In the genomic region with DNA sequence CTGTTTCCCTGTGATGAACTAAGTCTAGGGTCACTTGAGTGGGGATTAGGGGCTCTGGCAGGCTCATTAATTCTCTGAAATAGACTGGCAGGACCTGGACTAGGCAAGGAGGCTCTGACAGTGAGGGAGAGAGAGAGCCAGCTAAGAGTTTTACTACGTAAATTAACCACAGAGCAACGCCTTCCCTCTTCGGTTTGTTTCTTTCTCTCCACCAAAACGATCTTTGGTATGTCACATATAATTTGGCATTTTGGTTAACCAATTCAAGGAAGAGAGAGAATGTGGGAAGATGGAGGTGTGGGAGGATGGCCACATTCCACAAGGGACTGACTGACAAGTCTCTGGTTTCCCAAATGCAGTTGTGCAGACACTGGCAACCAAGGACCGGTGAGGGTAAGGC, we compare ENCODE assay signal across 28 cellular contexts. TPM values are rescaled to one million over a fixed set of nuclear protein-coding genes. Genes with fewer than 3 reads are reported as not detected.
DNase-seq lines count a peak whose midpoint lies in the region; ATAC-seq and TF ChIP-seq lines count a peak whose summit lies in the region.
"Had no signal": no experiment of that assay in that cellular context is flagged by ENCODE, and none has a peak within 500 bp of the region (broad histone marks: within the 10 kb centered on the region; RNA-seq: fewer than 3 reads in every experiment).

No MANE protein-coding gene starts in this region.

- H3K4me3 ChIP-seq in right atrium auricular region (no peak overlapping the region), gastrocnemius medialis (no peak overlapping the region)
- H3K4me3 ChIP-seq: esophagus squamous epithelium, gastroesophageal sphincter, GM23338, SJSA1, upper lobe of right lung had no signal

- H3K27me3 ChIP-seq in right atrium auricular region (no peaks in the 10 kb centered on the region), gastrocnemius medialis (no peaks in the 10 kb centered on the region)
- H3K27me3 ChIP-seq: BE2C, esophagus squamous epithelium, gastroesophageal sphincter, SJSA1, upper lobe of right lung had no signal

- H3K9me3 ChIP-seq in right atrium auricular region (no peaks in the 10 kb centered on the region), gastrocnemius medialis (no peaks in the 10 kb centered on the region)
- H3K9me3 ChIP-seq: BE2C, esophagus squamous epithelium, gastroesophageal sphincter, SJSA1, upper lobe of right lung had no signal

- TF ChIP-seq POLR2A in gastrocnemius medialis (IDR thresholded peaks at IDR 0.05) (no peak), GM18505 (IDR thresholded peaks at IDR 0.05; ENCODE audit: borderline replicate concordance, extremely low read depth, insufficient read depth, insufficient read length) (no peak)

- ATAC-seq in Right ventricle myocardium inferior, result no peak
- no peak for ATAC-seq in gastrocnemius medialis
- no peak for ATAC-seq in SK-N-SH treated with all-trans-retinoic acid at 6 μM for 48 hours
- no peak for ATAC-seq in GM18505 (IDR thresholded peaks at IDR 0.05; ENCODE audit: unreplicated experiment)
- ATAC-seq: CD8-positive, alpha-beta T cell; gastroesophageal sphincter; left colon; upper lobe of right lung; WTC11 had no signal

- TF ChIP-seq CTCF in right atrium auricular region (IDR thresholded peaks at IDR 0.05), result no peak
- TF ChIP-seq CTCF in gastrocnemius medialis (IDR thresholded peaks at IDR 0.05 in 4 of 5, conservative IDR thresholded peaks at IDR 0.05 in 1 of 5), result no peak

- H3K36me3 ChIP-seq in right atrium auricular region, result peaks cover 55% of the 10 kb centered on the region
- H3K36me3 ChIP-seq in gastrocnemius medialis, result peaks cover 0 to 31% of the 10 kb centered on the region in 2 donors

- intact Hi-C loops in Right ventricle myocardium inferior (cut with DNase I) (no loop called here), gastrocnemius medialis (cut with DNase I; ENCODE audit: low total_unique reads) (no loop called here)

- peak overlapping the region; percentile 40 to 50 for H3K27ac ChIP-seq in right atrium auricular region
- H3K27ac ChIP-seq in gastrocnemius medialis, result peak overlapping the region; percentile 17 to 60 (median 45)
- H3K27ac ChIP-seq: esophagus squamous epithelium, gastroesophageal sphincter, SJSA1, upper lobe of right lung had no signal

- DNase-seq in right atrium auricular region (ENCODE audit: low spot score), result no peak
- no peak for DNase-seq in Right ventricle myocardium inferior (ENCODE audit: missing footprints)
- peak; percentile 58 for DNase-seq in fibroblast of peridontal ligament (ENCODE audit: extremely low read depth)
- no peak for DNase-seq in gastrocnemius medialis
- DNase-seq in DMS153 treated with DMSO at 0.1 percent for 48 hours (lab: John Stamatoyannopoulos, UW; ENCODE audit: unreplicated experiment), result no peak
- DNase-seq: activated CD4-positive, alpha-beta T cell treated with anti-CD3 and anti-CD28 coated beads, Interleukin-2, amount 10 ng/mL, durations not matched to agents 7 days and 5 days; activated T-cell treated with anti-CD3 and anti-CD28 coated beads, Interleukin-2, amount 50 U/mL, for 24 hours; BE2C; CD8-positive, alpha-beta T cell; esophagus squamous epithelium; hypothalamus; immature natural killer cell; left colon; mesendoderm; NCI-H1048; NCI-H2107; NCI-H345; NCI-H774; posterior cingulate gyrus; stimulated activated CD4-positive, alpha-beta T cell treated with anti-CD3 and anti-CD28 coated beads, Interleukin-4, amount 100 ng/mL, for 4 hours; T-helper 1 cell; upper lobe of right lung had no signal

- in situ Hi-C loops in gastrocnemius medialis (cut with MboI; ENCODE audit: low sequenced_read_pairs in 4 of 4), result loop anchor here (25.0 kb wide), 1 partner anchor 445 kb away; no protein-coding TSS in a partner anchor

- H3K4me1 ChIP-seq in right atrium auricular region (peaks cover 0 to 39% of the 10 kb centered on the region in 2 donors), gastrocnemius medialis (peaks cover 8 to 27% of the 10 kb centered on the region in 2 donors)
- H3K4me1 ChIP-seq: BE2C, gastroesophageal sphincter, SJSA1, upper lobe of right lung had no signal

TF ChIP-seq in SK-N-SH treated with all-trans-retinoic acid at 6 μM for 48 hours, 23 proteins besides CTCF, POLR2A, EP300 and RAD21 (continues in another document):
- no peak for TF ChIP-seq RARB (CRISPR knock-in tag; IDR thresholded peaks at IDR 0.05)
- TF ChIP-seq ZNF565 (CRISPR knock-in tag; conservative IDR thresholded peaks at IDR 0.05; ENCODE audit: low read depth), result no peak
- TF ChIP-seq, protein P1, sequence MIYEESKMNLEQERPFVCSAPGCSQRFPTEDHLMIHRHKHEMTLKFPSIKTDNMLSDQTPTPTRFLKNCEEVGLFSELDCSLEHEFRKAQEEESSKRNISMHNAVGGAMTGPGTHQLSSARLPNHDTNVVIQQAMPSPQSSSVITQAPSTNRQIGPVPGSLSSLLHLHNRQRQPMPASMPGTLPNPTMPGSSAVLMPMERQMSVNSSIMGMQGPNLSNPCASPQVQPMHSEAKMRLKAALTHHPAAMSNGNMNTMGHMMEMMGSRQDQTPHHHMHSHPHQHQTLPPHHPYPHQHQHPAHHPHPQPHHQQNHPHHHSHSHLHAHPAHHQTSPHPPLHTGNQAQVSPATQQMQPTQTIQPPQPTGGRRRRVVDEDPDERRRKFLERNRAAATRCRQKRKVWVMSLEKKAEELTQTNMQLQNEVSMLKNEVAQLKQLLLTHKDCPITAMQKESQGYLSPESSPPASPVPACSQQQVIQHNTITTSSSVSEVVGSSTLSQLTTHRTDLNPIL (CRISPR knock-in tag; IDR thresholded peaks at IDR 0.05; ENCODE audit: low read depth), result no peak
- TF ChIP-seq TOX (CRISPR knock-in tag; IDR thresholded peaks at IDR 0.05; ENCODE audit: borderline replicate concordance), result no peak
- TF ChIP-seq, protein P2, sequence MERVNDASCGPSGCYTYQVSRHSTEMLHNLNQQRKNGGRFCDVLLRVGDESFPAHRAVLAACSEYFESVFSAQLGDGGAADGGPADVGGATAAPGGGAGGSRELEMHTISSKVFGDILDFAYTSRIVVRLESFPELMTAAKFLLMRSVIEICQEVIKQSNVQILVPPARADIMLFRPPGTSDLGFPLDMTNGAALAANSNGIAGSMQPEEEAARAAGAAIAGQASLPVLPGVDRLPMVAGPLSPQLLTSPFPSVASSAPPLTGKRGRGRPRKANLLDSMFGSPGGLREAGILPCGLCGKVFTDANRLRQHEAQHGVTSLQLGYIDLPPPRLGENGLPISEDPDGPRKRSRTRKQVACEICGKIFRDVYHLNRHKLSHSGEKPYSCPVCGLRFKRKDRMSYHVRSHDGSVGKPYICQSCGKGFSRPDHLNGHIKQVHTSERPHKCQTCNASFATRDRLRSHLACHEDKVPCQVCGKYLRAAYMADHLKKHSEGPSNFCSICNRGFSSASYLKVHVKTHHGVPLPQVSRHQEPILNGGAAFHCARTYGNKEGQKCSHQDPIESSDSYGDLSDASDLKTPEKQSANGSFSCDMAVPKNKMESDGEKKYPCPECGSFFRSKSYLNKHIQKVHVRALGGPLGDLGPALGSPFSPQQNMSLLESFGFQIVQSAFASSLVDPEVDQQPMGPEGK (CRISPR knock-in tag; IDR thresholded peaks at IDR 0.05; ENCODE audit: borderline replicate concordance), result no peak
- TF ChIP-seq ZFP30 (CRISPR knock-in tag; IDR thresholded peaks at IDR 0.05), result no peak
- TF ChIP-seq CSDC2 (CRISPR knock-in tag; IDR thresholded peaks at IDR 0.05), result no peak
- TF ChIP-seq, protein P3, sequence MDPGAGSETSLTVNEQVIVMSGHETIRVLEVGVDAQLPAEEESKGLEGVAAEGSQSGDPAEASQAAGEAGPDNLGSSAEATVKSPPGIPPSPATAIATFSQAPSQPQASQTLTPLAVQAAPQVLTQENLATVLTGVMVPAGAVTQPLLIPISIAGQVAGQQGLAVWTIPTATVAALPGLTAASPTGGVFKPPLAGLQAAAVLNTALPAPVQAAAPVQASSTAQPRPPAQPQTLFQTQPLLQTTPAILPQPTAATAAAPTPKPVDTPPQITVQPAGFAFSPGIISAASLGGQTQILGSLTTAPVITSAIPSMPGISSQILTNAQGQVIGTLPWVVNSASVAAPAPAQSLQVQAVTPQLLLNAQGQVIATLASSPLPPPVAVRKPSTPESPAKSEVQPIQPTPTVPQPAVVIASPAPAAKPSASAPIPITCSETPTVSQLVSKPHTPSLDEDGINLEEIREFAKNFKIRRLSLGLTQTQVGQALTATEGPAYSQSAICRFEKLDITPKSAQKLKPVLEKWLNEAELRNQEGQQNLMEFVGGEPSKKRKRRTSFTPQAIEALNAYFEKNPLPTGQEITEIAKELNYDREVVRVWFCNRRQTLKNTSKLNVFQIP (CRISPR knock-in tag; IDR thresholded peaks at IDR 0.05; ENCODE audit: borderline replicate concordance, low read depth), result no peak
- no peak for TF ChIP-seq BACH2 (CRISPR knock-in tag; IDR thresholded peaks at IDR 0.05; ENCODE audit: borderline replicate concordance)
- no peak for TF ChIP-seq ZNF70 (CRISPR knock-in tag; IDR thresholded peaks at IDR 0.05)
- TF ChIP-seq OSR1 (CRISPR knock-in tag; IDR thresholded peaks at IDR 0.05), result no peak
- TF ChIP-seq ZC3H10 (CRISPR knock-in tag; IDR thresholded peaks at IDR 0.05), result no peak
- TF ChIP-seq ESRRG (CRISPR knock-in tag; IDR thresholded peaks at IDR 0.05), result no peak
- no peak for TF ChIP-seq ARNTL (CRISPR knock-in tag; IDR thresholded peaks at IDR 0.05; ENCODE audit: borderline replicate concordance, low read depth)
- TF ChIP-seq TCF4 (CRISPR knock-in tag; IDR thresholded peaks at IDR 0.05; ENCODE audit: borderline replicate concordance), result no peak

RNA-seq across cellular contexts. Expression of a gene that starts 27.9 kb away (rescaled TPM):
- 10 to 100 TPM in 1 of 2 donors, 1 to 10 TPM in 1; 9.0 to 10.0 TPM for total RNA-seq in right atrium auricular region
- total RNA-seq in Right ventricle myocardium inferior, result 16.5 TPM
- total RNA-seq in gastrocnemius medialis, result 1 to 10 TPM; 3.1 to 8.1 (median 4.3) TPM

RNA-seq across cellular contexts. Expression of a gene that starts 48.3 kb away (rescaled TPM):
- total RNA-seq in right atrium auricular region (100 to 1,000 TPM in 1 of 2 donors, 10 to 100 TPM in 1; 77.0 to 112 TPM), Right ventricle myocardium inferior (114 TPM), gastrocnemius medialis (100 to 1,000 TPM in 1 of 4 donors, 10 to 100 TPM in 3; 39.1 to 103 (median 71.1) TPM)
